1 cellular context compared by ENCODE assay signal in genomic region chr3:71563827-71564226, GRCh38.
TF ChIP-seq lines count a peak whose summit lies in the region.

No MANE protein-coding gene starts in this region.

TF ChIP-seq in GM12878, 131 proteins besides CTCF, POLR2A, EP300 and RAD21 (continued from another document and continues in another):
- TF ChIP-seq, protein P1, sequence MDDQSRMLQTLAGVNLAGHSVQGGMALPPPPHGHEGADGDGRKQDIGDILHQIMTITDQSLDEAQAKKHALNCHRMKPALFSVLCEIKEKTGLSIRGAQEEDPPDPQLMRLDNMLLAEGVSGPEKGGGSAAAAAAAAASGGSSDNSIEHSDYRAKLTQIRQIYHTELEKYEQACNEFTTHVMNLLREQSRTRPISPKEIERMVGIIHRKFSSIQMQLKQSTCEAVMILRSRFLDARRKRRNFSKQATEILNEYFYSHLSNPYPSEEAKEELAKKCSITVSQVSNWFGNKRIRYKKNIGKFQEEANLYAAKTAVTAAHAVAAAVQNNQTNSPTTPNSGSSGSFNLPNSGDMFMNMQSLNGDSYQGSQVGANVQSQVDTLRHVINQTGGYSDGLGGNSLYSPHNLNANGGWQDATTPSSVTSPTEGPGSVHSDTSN (IDR thresholded peaks at IDR 0.05; ENCODE audit: insufficient replicate concordance, low read depth, low read length): no peak
- TF ChIP-seq ZNF274 (IDR thresholded peaks at IDR 0.05; ENCODE audit: insufficient read depth, insufficient read length): no peak
- peak; percentile 78 for TF ChIP-seq TCF12 (IDR thresholded peaks at IDR 0.05; ENCODE audit: low read depth, low read length)
- no peak for TF ChIP-seq GATAD2B (conservative IDR thresholded peaks at IDR 0.05; ENCODE audit: low read depth)
- TF ChIP-seq PML (IDR thresholded peaks at IDR 0.05; ENCODE audit: low read length): no peak
- TF ChIP-seq ZBED1 (IDR thresholded peaks at IDR 0.05; ENCODE audit: borderline replicate concordance): no peak
- TF ChIP-seq ZNF384 (IDR thresholded peaks at IDR 0.05; ENCODE audit: borderline replicate concordance, low read depth, low read length): no peak
- no peak for TF ChIP-seq RCOR1 (conservative IDR thresholded peaks at IDR 0.05; ENCODE audit: low read depth, low read length)
- TF ChIP-seq CEBPZ (IDR thresholded peaks at IDR 0.05; ENCODE audit: low read depth, low read length): no peak
- TF ChIP-seq POLR2AphosphoS5 (IDR thresholded peaks at IDR 0.05; ENCODE audit: low read length): no peak
- TF ChIP-seq TBL1XR1 (IDR thresholded peaks at IDR 0.05; ENCODE audit: low read depth, low read length): no peak
- TF ChIP-seq ZBTB4 (CRISPR knock-in tag; IDR thresholded peaks at IDR 0.05): no peak
- TF ChIP-seq, protein P2, sequence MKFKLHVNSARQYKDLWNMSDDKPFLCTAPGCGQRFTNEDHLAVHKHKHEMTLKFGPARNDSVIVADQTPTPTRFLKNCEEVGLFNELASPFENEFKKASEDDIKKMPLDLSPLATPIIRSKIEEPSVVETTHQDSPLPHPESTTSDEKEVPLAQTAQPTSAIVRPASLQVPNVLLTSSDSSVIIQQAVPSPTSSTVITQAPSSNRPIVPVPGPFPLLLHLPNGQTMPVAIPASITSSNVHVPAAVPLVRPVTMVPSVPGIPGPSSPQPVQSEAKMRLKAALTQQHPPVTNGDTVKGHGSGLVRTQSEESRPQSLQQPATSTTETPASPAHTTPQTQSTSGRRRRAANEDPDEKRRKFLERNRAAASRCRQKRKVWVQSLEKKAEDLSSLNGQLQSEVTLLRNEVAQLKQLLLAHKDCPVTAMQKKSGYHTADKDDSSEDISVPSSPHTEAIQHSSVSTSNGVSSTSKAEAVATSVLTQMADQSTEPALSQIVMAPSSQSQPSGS (IDR thresholded peaks at IDR 0.05; ENCODE audit: low read length): peak; percentile 36; the same call in 1 of the 2 replicates
- TF ChIP-seq IRF3 (IDR thresholded peaks at IDR 0.05): no peak
- TF ChIP-seq ETV6 (conservative IDR thresholded peaks at IDR 0.05 in 1 of 2, IDR thresholded peaks at IDR 0.05 in 1 of 2; ENCODE audit: borderline replicate concordance in 1 of 2, low read depth in 1 of 2): no peak
- TF ChIP-seq RELB (IDR thresholded peaks at IDR 0.05; ENCODE audit: low read depth): no peak
- TF ChIP-seq SMAD1 (IDR thresholded peaks at IDR 0.05; ENCODE audit: low read depth, partially characterized antibody): no peak
- no peak for TF ChIP-seq CUX1 (IDR thresholded peaks at IDR 0.05; ENCODE audit: insufficient replicate concordance, low read depth, low read length)
- TF ChIP-seq MEF2B (IDR thresholded peaks at IDR 0.05; ENCODE audit: partially characterized antibody, poor library complexity, severe bottlenecking): no peak
- TF ChIP-seq SP1 (IDR thresholded peaks at IDR 0.05; ENCODE audit: low read depth, low read length): no peak
- TF ChIP-seq WRNIP1 (IDR thresholded peaks at IDR 0.05; ENCODE audit: borderline replicate concordance, low read depth, low read length): no peak
- no peak for TF ChIP-seq CREM (IDR thresholded peaks at IDR 0.05; ENCODE audit: low read depth)
- TF ChIP-seq NR2C1 (IDR thresholded peaks at IDR 0.05): no peak
- no peak for TF ChIP-seq CEBPB (IDR thresholded peaks at IDR 0.05; ENCODE audit: borderline replicate concordance in 1 of 2, low read depth in 2 of 2, low read length in 2 of 2)
- no peak for TF ChIP-seq RAD51 (IDR thresholded peaks at IDR 0.05)
- TF ChIP-seq MYC (IDR thresholded peaks at IDR 0.05; ENCODE audit: insufficient read depth, insufficient read length, insufficient replicate concordance, low read length, severe bottlenecking): no peak
- TF ChIP-seq SUPT20H (IDR thresholded peaks at IDR 0.05; ENCODE audit: borderline replicate concordance, control insufficient read depth, low read depth, low read length): no peak
- no peak for TF ChIP-seq SUZ12 (IDR thresholded peaks at IDR 0.05; ENCODE audit: unreplicated experiment)
- peak; percentile 48 for TF ChIP-seq RUNX3 (IDR thresholded peaks at IDR 0.05; ENCODE audit: low read length)
- TF ChIP-seq STAT1 (conservative IDR thresholded peaks at IDR 0.05): no peak
- TF ChIP-seq, protein P3, sequence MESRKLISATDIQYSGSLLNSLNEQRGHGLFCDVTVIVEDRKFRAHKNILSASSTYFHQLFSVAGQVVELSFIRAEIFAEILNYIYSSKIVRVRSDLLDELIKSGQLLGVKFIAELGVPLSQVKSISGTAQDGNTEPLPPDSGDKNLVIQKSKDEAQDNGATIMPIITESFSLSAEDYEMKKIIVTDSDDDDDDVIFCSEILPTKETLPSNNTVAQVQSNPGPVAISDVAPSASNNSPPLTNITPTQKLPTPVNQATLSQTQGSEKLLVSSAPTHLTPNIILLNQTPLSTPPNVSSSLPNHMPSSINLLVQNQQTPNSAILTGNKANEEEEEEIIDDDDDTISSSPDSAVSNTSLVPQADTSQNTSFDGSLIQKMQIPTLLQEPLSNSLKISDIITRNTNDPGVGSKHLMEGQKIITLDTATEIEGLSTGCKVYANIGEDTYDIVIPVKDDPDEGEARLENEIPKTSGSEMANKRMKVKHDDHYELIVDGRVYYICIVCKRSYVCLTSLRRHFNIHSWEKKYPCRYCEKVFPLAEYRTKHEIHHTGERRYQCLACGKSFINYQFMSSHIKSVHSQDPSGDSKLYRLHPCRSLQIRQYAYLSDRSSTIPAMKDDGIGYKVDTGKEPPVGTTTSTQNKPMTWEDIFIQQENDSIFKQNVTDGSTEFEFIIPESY (IDR thresholded peaks at IDR 0.05): no peak
- TF ChIP-seq PAX5 (IDR thresholded peaks at IDR 0.05; ENCODE audit: borderline replicate concordance, low read depth, low read length): 0 out of 2 replicates have a peak, but pooled peaks have one; percentile 24
- TF ChIP-seq RELA (IDR thresholded peaks at IDR 0.05; ENCODE audit: borderline replicate concordance, partially characterized antibody): no peak
- TF ChIP-seq SREBF1 (IDR thresholded peaks at IDR 0.05; ENCODE audit: low read length): no peak
- TF ChIP-seq RBBP5 (conservative IDR thresholded peaks at IDR 0.05): no peak
- TF ChIP-seq BCL3 (IDR thresholded peaks at IDR 0.05; ENCODE audit: borderline replicate concordance, insufficient read depth, low read depth, low read length, poor library complexity, severe bottlenecking): no peak
- no peak for TF ChIP-seq CBX3 (IDR thresholded peaks at IDR 0.05; ENCODE audit: borderline replicate concordance, low read depth)
- TF ChIP-seq CHD4 (IDR thresholded peaks at IDR 0.05): no peak
- no peak for TF ChIP-seq ZNF217 (IDR thresholded peaks at IDR 0.05)
- TF ChIP-seq HDAC6 (IDR thresholded peaks at IDR 0.05; ENCODE audit: unreplicated experiment): no peak
